In the genomic region with DNA sequence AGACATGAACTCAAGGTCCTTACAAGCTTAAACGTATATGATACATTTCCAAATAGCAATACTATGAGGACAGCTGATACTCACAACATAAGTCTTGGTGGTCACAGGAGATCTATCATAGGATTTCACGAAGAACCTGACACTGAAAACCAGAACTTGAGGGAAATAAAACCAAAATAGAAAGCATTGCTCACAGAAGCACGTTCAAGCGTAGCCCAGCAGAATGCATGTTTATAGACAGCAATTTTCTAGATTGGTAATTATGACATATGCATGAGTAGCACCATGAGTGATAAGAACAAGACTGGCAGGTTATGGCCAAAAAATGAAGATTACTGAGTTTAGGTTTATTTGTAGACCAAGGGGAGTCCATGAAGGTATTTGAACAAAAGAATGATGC, we compare ENCODE assay signal across 17 cellular contexts.
DNase-seq lines count a peak whose midpoint lies in the region; ATAC-seq and TF ChIP-seq lines count a peak whose summit lies in the region.
"Had no signal": no experiment of that assay in that cellular context is flagged by ENCODE, and none has a peak within 500 bp of the region (broad histone marks: within the 10 kb centered on the region; RNA-seq: fewer than 3 reads in every experiment).

No MANE protein-coding gene starts in this region.

- H3K9me3 Mint-ChIP-seq in activated CD4-positive, alpha-beta T cell treated with anti-CD3 and anti-CD28 coated beads for 36 hours (ENCODE audit: low read depth), result peaks cover 4% of the 10 kb centered on the region
- peaks cover 0 to 2% of the 10 kb centered on the region in 2 donors for H3K9me3 Mint-ChIP-seq in effector memory CD8-positive, alpha-beta T cell

- H3K9ac ChIP-seq in BLaER1 treated with 17β-estradiol and CSF1 and Interleukin-3, amounts not matched to agents 10 nM and 100 nM, result no peak overlapping the region; a peak in 2 of 22 replicates

- peak; percentile 52 for ATAC-seq in activated CD4-positive, alpha-beta T cell treated with anti-CD3 and anti-CD28 coated beads for 36 hours
- ATAC-seq in RWPE2 (ENCODE audit: low read depth) (no peak), left colon (no peak)
- ATAC-seq in effector memory CD8-positive, alpha-beta T cell (replicated peaks), result no peak
- ATAC-seq: upper lobe of right lung had no signal

- H3K36me3 ChIP-seq in BLaER1 treated with 17β-estradiol and CSF1 and Interleukin-3, amounts not matched to agents 10 nM and 100 nM, result no peaks in the 10 kb centered on the region
- no peaks in the 10 kb centered on the region for H3K36me3 ChIP-seq in RWPE2 (ENCODE audit: low read depth)
- H3K36me3 ChIP-seq: upper lobe of right lung had no signal

- H3K4me1 ChIP-seq in BLaER1 treated with 17β-estradiol and CSF1 and Interleukin-3, amounts not matched to agents 10 nM and 100 nM, result peaks cover 32 to 39% (median 36%) of the 10 kb centered on the region in 10 experiments
- H3K4me1 ChIP-seq in RWPE2 (ENCODE audit: insufficient read depth, poor library complexity, severe bottlenecking), result peaks cover 30% of the 10 kb centered on the region

- intact Hi-C loops in activated CD4-positive, alpha-beta T cell treated with anti-CD3 and anti-CD28 coated beads for 36 hours (cut with DNase I, micrococcal nuclease), result loop anchor here (1.0 to 5.0 kb wide), 15 partner anchors 20 to 287 kb away; no protein-coding TSS in a partner anchor
- intact Hi-C loops in left colon (cut with DNase I, micrococcal nuclease), result no loop called here

- H3K9me3 ChIP-seq in BLaER1 treated with 17β-estradiol and CSF1 and Interleukin-3, amounts not matched to agents 10 nM and 100 nM (replicated peaks in 1 of 11), result no peaks in the 10 kb centered on the region
- H3K9me3 ChIP-seq in RWPE2 (ENCODE audit: severe bottlenecking), result no peaks in the 10 kb centered on the region
- H3K9me3 ChIP-seq: upper lobe of right lung had no signal

- no peaks in the 10 kb centered on the region for H3K27me3 Mint-ChIP-seq in activated CD4-positive, alpha-beta T cell treated with anti-CD3 and anti-CD28 coated beads for 36 hours
- no peaks in the 10 kb centered on the region for H3K27me3 Mint-ChIP-seq in effector memory CD8-positive, alpha-beta T cell

- H3K4me2 ChIP-seq in BLaER1 treated with 17β-estradiol and CSF1 and Interleukin-3, amounts not matched to agents 10 nM and 100 nM, result peak overlapping the region in 9 of 11 experiments; percentile 59 to 86 (median 75); a peak in 15 of 22 replicates

- peak overlapping the region; percentile 65 for H3K4me3 Mint-ChIP-seq in activated CD4-positive, alpha-beta T cell treated with anti-CD3 and anti-CD28 coated beads for 36 hours
- H3K4me3 Mint-ChIP-seq in effector memory CD8-positive, alpha-beta T cell, result no peak overlapping the region

- peaks cover 93% of the 10 kb centered on the region for H3K4me1 Mint-ChIP-seq in activated CD4-positive, alpha-beta T cell treated with anti-CD3 and anti-CD28 coated beads for 36 hours
- peaks cover 43 to 47% of the 10 kb centered on the region in 2 donors for H3K4me1 Mint-ChIP-seq in effector memory CD8-positive, alpha-beta T cell (ENCODE audit: low read depth in 2 of 2)

- H3K36me3 Mint-ChIP-seq in activated CD4-positive, alpha-beta T cell treated with anti-CD3 and anti-CD28 coated beads for 36 hours (ENCODE audit: low read depth), result peaks cover 10% of the 10 kb centered on the region
- H3K36me3 Mint-ChIP-seq in effector memory CD8-positive, alpha-beta T cell (ENCODE audit: insufficient read depth), result peaks cover 8% of the 10 kb centered on the region

- CTCF ChIA-PET in activated CD4-positive, alpha-beta T cell treated with anti-CD3 and anti-CD28 coated beads for 36 hours (lab: Charles Lee), result interaction anchor here (0.5 to 4.7 kb wide), 15 partner anchors 10 to 181 kb away, joined by 3 to 37 read pairs (median 4); no protein-coding TSS in a partner anchor

- no peak overlapping the region for H3K4me3 ChIP-seq in BLaER1 treated with 17β-estradiol and CSF1 and Interleukin-3, amounts not matched to agents 10 nM and 100 nM
- H3K4me3 ChIP-seq in RWPE2 (ENCODE audit: severe bottlenecking) (no peak overlapping the region), coronary artery (no peak overlapping the region)
- H3K4me3 ChIP-seq: upper lobe of right lung had no signal

- no peaks in the 10 kb centered on the region for H4K20me1 ChIP-seq in BLaER1 treated with 17β-estradiol and CSF1 and Interleukin-3, amounts not matched to agents 10 nM and 100 nM

- no peaks in the 10 kb centered on the region for H3K27me3 ChIP-seq in BLaER1 treated with 17β-estradiol and CSF1 and Interleukin-3, amounts not matched to agents 10 nM and 100 nM
- H3K27me3 ChIP-seq in RWPE2 (ENCODE audit: insufficient read depth, poor library complexity, severe bottlenecking), result no peaks in the 10 kb centered on the region
- H3K27me3 ChIP-seq: upper lobe of right lung had no signal

- peak; percentile 61 for DNase-seq in activated CD4-positive, alpha-beta T cell treated with anti-CD3 and anti-CD28 coated beads for 36 hours
- DNase-seq in activated CD4-positive, alpha-beta T cell treated with anti-CD3 and anti-CD28 coated beads for 4 hours, result no peak
- DNase-seq in RWPE2 (ENCODE audit: low spot score) (no peak), coronary artery (ENCODE audit: low spot score) (no peak), NCI-H510A (lab: John Stamatoyannopoulos, UW) (no peak), left colon (no peak)
- no peak for DNase-seq in effector memory CD8-positive, alpha-beta T cell
- DNase-seq: anterior cingulate cortex; cortex of kidney; GF-D8; GOT3; hippocampal formation; MV-4-11; SIG-M5; stimulated activated CD8-positive, alpha-beta memory T cell treated with anti-CD3 and anti-CD28 coated beads, Interleukin-4, amount 100 ng/mL, for 48 hours; upper lobe of right lung had no signal

- H3K27ac ChIP-seq in BLaER1 treated with 17β-estradiol and CSF1 and Interleukin-3, amounts not matched to agents 10 nM and 100 nM, result peak overlapping the region in 7 of 11 experiments; percentile 51 to 85 (median 75); a peak in 10 of 22 replicates
- H3K27ac ChIP-seq in RWPE2 (ENCODE audit: poor library complexity, severe bottlenecking) (peak overlapping the region; percentile 68), coronary artery (no peak overlapping the region)

- no peak for TF ChIP-seq CTCF in RWPE2 (IDR thresholded peaks at IDR 0.05; ENCODE audit: poor library complexity, severe bottlenecking)
- TF ChIP-seq CTCF in coronary artery (IDR thresholded peaks at IDR 0.05), result no peak

- peak overlapping the region; percentile 95 for H3K27ac Mint-ChIP-seq in activated CD4-positive, alpha-beta T cell treated with anti-CD3 and anti-CD28 coated beads for 36 hours
- H3K27ac Mint-ChIP-seq in effector memory CD8-positive, alpha-beta T cell, result peak overlapping the region; percentile 18 to 92

- POLR2A ChIA-PET in activated CD4-positive, alpha-beta T cell treated with anti-CD3 and anti-CD28 coated beads for 36 hours (lab: Charles Lee), result interaction anchor here (0.6 to 3.1 kb wide), 13 partner anchors 13 to 289 kb away, joined by 3 to 39 read pairs (median 5); no protein-coding TSS in a partner anchor

Comparison
In these comparisons a context has a peak if more than half of its experiments do, and no peak if none do; other contexts are left out.
1. H3K27ac ChIP-seq: peak in BLaER1 treated with 17β-estradiol and CSF1 and Interleukin-3, amounts not matched to agents 10 nM and 100 nM (7 of 11) and RWPE2 (single experiment); none in coronary artery (0 of 2).
2. intact Hi-C loops: an anchor here in activated CD4-positive, alpha-beta T cell treated with anti-CD3 and anti-CD28 coated beads for 36 hours (1.0 to 5.0 kb wide); none called in left colon.